1 cellular context compared by ENCODE assay signal in genomic region chr3:161163297-161163696, GRCh38.
TF ChIP-seq lines count a peak whose summit lies in the region.

No MANE protein-coding gene starts in this region.

TF ChIP-seq in GM23338, 12 proteins besides CTCF, POLR2A, EP300 and RAD21 (continued from another document):
- TF ChIP-seq ZNF462 (CRISPR knock-in tag; IDR thresholded peaks at IDR 0.05), result no peak
- TF ChIP-seq STAT1 (IDR thresholded peaks at IDR 0.05; ENCODE audit: unreplicated experiment), result no peak
- no peak for TF ChIP-seq JUNB (IDR thresholded peaks at IDR 0.05; ENCODE audit: unreplicated experiment)
- TF ChIP-seq ZNF114 (CRISPR knock-in tag; IDR thresholded peaks at IDR 0.05), result no peak
- no peak for TF ChIP-seq EZH2 (IDR thresholded peaks at IDR 0.05; ENCODE audit: low read depth, unreplicated experiment)
